ENCODE assay signal across 1 cellular context in genomic region chr7:2787251-2787968, GRCh38.
TF ChIP-seq lines count a peak whose summit lies in the region.

No MANE protein-coding gene starts in this region.

TF ChIP-seq in H1, 55 proteins besides CTCF, POLR2A, EP300 and RAD21:
- TF ChIP-seq SRF (IDR thresholded peaks at IDR 0.05; ENCODE audit: low read depth, low read length), result no peak
- no peak for TF ChIP-seq SIN3A (conservative IDR thresholded peaks at IDR 0.05 in 1 of 2, IDR thresholded peaks at IDR 0.05 in 1 of 2; ENCODE audit: low read depth in 1 of 2, low read length in 2 of 2)
- TF ChIP-seq NANOG (IDR thresholded peaks at IDR 0.05; ENCODE audit: insufficient read depth, low read depth, low read length, poor library complexity, severe bottlenecking), result no peak
